In genomic region chr1:86933051-86933450, GRCh38 we compare ENCODE assay signal across 1 cellular context.
TF ChIP-seq lines count a peak whose summit lies in the region.

No MANE protein-coding gene starts in this region.

TF ChIP-seq in WTC11, 78 proteins besides CTCF, POLR2A, EP300 and RAD21:
- TF ChIP-seq, protein P1, sequence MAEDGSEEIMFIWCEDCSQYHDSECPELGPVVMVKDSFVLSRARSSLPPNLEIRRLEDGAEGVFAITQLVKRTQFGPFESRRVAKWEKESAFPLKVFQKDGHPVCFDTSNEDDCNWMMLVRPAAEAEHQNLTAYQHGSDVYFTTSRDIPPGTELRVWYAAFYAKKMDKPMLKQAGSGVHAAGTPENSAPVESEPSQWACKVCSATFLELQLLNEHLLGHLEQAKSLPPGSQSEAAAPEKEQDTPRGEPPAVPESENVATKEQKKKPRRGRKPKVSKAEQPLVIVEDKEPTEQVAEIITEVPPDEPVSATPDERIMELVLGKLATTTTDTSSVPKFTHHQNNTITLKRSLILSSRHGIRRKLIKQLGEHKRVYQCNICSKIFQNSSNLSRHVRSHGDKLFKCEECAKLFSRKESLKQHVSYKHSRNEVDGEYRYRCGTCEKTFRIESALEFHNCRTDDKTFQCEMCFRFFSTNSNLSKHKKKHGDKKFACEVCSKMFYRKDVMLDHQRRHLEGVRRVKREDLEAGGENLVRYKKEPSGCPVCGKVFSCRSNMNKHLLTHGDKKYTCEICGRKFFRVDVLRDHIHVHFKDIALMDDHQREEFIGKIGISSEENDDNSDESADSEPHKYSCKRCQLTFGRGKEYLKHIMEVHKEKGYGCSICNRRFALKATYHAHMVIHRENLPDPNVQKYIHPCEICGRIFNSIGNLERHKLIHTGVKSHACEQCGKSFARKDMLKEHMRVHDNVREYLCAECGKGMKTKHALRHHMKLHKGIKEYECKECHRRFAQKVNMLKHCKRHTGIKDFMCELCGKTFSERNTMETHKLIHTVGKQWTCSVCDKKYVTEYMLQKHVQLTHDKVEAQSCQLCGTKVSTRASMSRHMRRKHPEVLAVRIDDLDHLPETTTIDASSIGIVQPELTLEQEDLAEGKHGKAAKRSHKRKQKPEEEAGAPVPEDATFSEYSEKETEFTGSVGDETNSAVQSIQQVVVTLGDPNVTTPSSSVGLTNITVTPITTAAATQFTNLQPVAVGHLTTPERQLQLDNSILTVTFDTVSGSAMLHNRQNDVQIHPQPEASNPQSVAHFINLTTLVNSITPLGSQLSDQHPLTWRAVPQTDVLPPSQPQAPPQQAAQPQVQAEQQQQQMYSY (CRISPR knock-in tag; IDR thresholded peaks at IDR 0.05), result no peak
- TF ChIP-seq, protein P2, sequence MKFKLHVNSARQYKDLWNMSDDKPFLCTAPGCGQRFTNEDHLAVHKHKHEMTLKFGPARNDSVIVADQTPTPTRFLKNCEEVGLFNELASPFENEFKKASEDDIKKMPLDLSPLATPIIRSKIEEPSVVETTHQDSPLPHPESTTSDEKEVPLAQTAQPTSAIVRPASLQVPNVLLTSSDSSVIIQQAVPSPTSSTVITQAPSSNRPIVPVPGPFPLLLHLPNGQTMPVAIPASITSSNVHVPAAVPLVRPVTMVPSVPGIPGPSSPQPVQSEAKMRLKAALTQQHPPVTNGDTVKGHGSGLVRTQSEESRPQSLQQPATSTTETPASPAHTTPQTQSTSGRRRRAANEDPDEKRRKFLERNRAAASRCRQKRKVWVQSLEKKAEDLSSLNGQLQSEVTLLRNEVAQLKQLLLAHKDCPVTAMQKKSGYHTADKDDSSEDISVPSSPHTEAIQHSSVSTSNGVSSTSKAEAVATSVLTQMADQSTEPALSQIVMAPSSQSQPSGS (CRISPR knock-in tag; IDR thresholded peaks at IDR 0.05; ENCODE audit: borderline replicate concordance, low read depth), result no peak
TF ChIP-seq in WTC11: peak in this region for 0.
